In the genomic region with DNA sequence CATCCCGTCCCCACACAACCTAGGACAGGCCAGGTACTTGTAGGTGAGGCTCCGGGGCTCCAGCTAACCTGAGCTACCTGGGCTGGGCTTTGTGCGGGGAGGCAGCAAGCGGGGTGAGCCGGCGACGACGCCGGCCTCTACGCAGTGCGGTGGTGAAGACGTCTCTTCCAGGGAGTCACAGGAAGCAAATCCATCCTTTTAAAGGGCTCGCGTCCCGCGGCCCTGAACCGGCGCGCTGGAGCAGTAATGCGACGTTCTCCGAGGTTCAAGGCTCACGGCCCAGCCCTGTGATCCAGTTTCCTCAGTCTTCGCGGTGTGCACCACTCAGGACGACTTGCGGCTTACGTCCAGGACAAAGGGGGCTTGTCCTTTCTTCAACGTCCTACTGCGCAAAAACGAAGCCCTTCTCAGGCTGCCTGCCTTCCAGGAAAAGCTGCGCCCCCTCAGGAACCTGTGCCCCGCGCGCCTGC, we compare ENCODE assay signal across 8 cellular contexts. TPM values are rescaled to one million over a fixed set of nuclear protein-coding genes. Genes with fewer than 3 reads are reported as not detected.
DNase-seq lines count a peak whose midpoint lies in the region; ATAC-seq lines count a peak whose summit lies in the region.

No MANE protein-coding gene starts in this region.

- DNase-seq in DMS53 treated with DMSO at 0.1 percent for 48 hours (lab: John Stamatoyannopoulos, UW; ENCODE audit: unreplicated experiment) (peak; percentile 78), UCSD-AML1 (lab: John Stamatoyannopoulos, UW; ENCODE audit: unreplicated experiment) (peak; percentile 72), cerebellar cortex (ENCODE audit: low spot score) (peak; percentile 61), left colon (peak; percentile 70 to 76), amniotic stem cell (lab: John Stamatoyannopoulos, UW) (no peak)
- no peak for DNase-seq in Jurkat, Clone E6-1 (ENCODE audit: low read depth, low spot score)
- DNase-seq in stimulated activated CD4-positive, alpha-beta T cell treated with anti-CD3 and anti-CD28 coated beads, Interleukin-4, amount 100 ng/mL, for 48 hours (ENCODE audit: low read depth in 2 of 2): peak; percentile 2 to 6

- intact Hi-C loops in left colon (cut with DNase I, micrococcal nuclease): no loop called here

- peak overlapping the region; percentile 81 for H3K4me3 ChIP-seq in Jurkat, Clone E6-1 (ENCODE audit: low read length)

- ATAC-seq in GM21515 (IDR thresholded peaks at IDR 0.05; ENCODE audit: unreplicated experiment) (peak; percentile 10), left colon (peak; percentile 73)

RNA-seq across cellular contexts. Expression of gene SPIN1, which starts 0.5 kb away (rescaled TPM):
- polyA plus RNA-seq in Jurkat, Clone E6-1 (2012; ENCODE audit: insufficient read depth, insufficient read length): 58.7 TPM
- total RNA-seq in left colon: 10 to 100 TPM; 57.5 to 70.4 TPM

Comparison
In these comparisons a context has a peak if more than half of its experiments do, and no peak if none do; other contexts are left out.
1. DNase-seq: peak in DMS53 treated with DMSO at 0.1 percent for 48 hours (single experiment), UCSD-AML1 (single experiment), cerebellar cortex (single experiment), left colon (2 of 2) and stimulated activated CD4-positive, alpha-beta T cell treated with anti-CD3 and anti-CD28 coated beads, Interleukin-4, amount 100 ng/mL, for 48 hours (2 of 2); none in Jurkat, Clone E6-1 (single experiment) and amniotic stem cell (single experiment).